1 cellular context compared by ENCODE assay signal in genomic region chr3:123683146-123683545, GRCh38.
TF ChIP-seq lines count a peak whose summit lies in the region.

No MANE protein-coding gene starts in this region.

TF ChIP-seq in WTC11, 78 proteins besides CTCF, POLR2A, EP300 and RAD21:
- TF ChIP-seq ZMAT4 (CRISPR knock-in tag; IDR thresholded peaks at IDR 0.05) (no peak), AFF4 (CRISPR knock-in tag; IDR thresholded peaks at IDR 0.05; ENCODE audit: borderline replicate concordance) (no peak), GTF2I (CRISPR knock-in tag; conservative IDR thresholded peaks at IDR 0.05) (no peak), ZNF396 (CRISPR knock-in tag; IDR thresholded peaks at IDR 0.05; ENCODE audit: borderline replicate concordance) (no peak), PRRX2 (CRISPR knock-in tag; IDR thresholded peaks at IDR 0.05) (no peak), MXD4 (CRISPR knock-in tag; IDR thresholded peaks at IDR 0.05; ENCODE audit: borderline replicate concordance) (no peak), TEAD4 (CRISPR knock-in tag; IDR thresholded peaks at IDR 0.05) (no peak), ZBTB43 (CRISPR knock-in tag; IDR thresholded peaks at IDR 0.05) (no peak), GABPB1 (CRISPR knock-in tag; IDR thresholded peaks at IDR 0.05) (no peak), NFATC4 (CRISPR knock-in tag; IDR thresholded peaks at IDR 0.05) (no peak), NFYB (CRISPR knock-in tag; conservative IDR thresholded peaks at IDR 0.05; ENCODE audit: low read depth) (no peak), TEAD1 (CRISPR knock-in tag; IDR thresholded peaks at IDR 0.05) (no peak), ATF2 (CRISPR knock-in tag; IDR thresholded peaks at IDR 0.05; ENCODE audit: borderline replicate concordance, low read depth) (no peak), ERG (CRISPR knock-in tag; IDR thresholded peaks at IDR 0.05) (no peak)
